ENCODE assay signal across 8 cellular contexts in genomic region chr14:69711471-69712216, GRCh38. TPM values are rescaled to one million over a fixed set of nuclear protein-coding genes. Genes with fewer than 3 reads are reported as not detected.
DNase-seq lines count a peak whose midpoint lies in the region; FAIRE-seq and TF ChIP-seq lines count a peak whose summit lies in the region.

No MANE protein-coding gene starts in this region.

- TF ChIP-seq POLR2A in H1 (IDR thresholded peaks at IDR 0.05; ENCODE audit: control extremely low read depth in 1 of 2, low read depth in 2 of 2, low read length in 2 of 2): no peak

- H3K27me3 Mint-ChIP-seq in CD14-positive monocyte (ENCODE audit: low read depth in 3 of 3) (peaks cover 0 to 2% (median 2%) of the 10 kb centered on the region in 3 donors), HFFc6 (ENCODE audit: insufficient read depth) (peaks cover 5% of the 10 kb centered on the region)

- peak overlapping the region; percentile 95 for H2BK20ac ChIP-seq in H1 (ENCODE audit: low read length)

- peak overlapping the region; percentile 88; the same call in 1 of the 2 replicates for H2BK15ac ChIP-seq in H1 (ENCODE audit: low read length)

- H3K56ac ChIP-seq in H1 (replicated peaks; ENCODE audit: insufficient read length, low read depth, low read length): no peak overlapping the region

- CTCF ChIA-PET in H1 (lab: Charles Lee; ENCODE audit: partially characterized antibody): interaction anchor here (0.7 to 4.9 kb wide), 13 partner anchors 10 to 237 kb away, joined by 3 to 39 read pairs (median 4); partner anchors contain the start of gene SUSD6

- no peak overlapping the region for H2AFZ ChIP-seq in H1 (ENCODE audit: low read length)

- H3K4me1 Mint-ChIP-seq in CD14-positive monocyte: peaks cover 79% of the 10 kb centered on the region
- H3K4me1 Mint-ChIP-seq in HFFc6 (ENCODE audit: low read depth): peaks cover 17% of the 10 kb centered on the region

- WGBS in H1 (ENCODE audit: extremely low coverage in 1 of 2, insufficient coverage in 1 of 2, insufficient read length in 1 of 2, insufficient replicate concordance in 2 of 2, low coverage in 1 of 2, low lambda C conversion rate in 2 of 2, missing lambda C conversion rate in 1 of 2), 2 experiments: 87% methylated on average over 7 of the region's 7 CpGs; no CpG with 5 or more reads in 1 of the 2 experiments

- no peak overlapping the region for H3K14ac ChIP-seq in H1 (ENCODE audit: insufficient read length)

- no peaks in the 10 kb centered on the region for H3K23me2 ChIP-seq in H1 (ENCODE audit: low read depth, low read length)

- no peaks in the 10 kb centered on the region for H4K20me1 ChIP-seq in H1 (replicated peaks in 1 of 2; ENCODE audit: control insufficient read depth in 1 of 2, insufficient read depth in 2 of 2, low read length in 2 of 2)

- H3K4me1 ChIP-seq in H1 (replicated peaks in 1 of 4; ENCODE audit: control insufficient read depth in 3 of 4, insufficient read depth in 4 of 4, low read length in 3 of 4): peaks cover 16 to 36% (median 28%) of the 10 kb centered on the region in 4 experiments

- peak overlapping the region; percentile 99 for H2BK5ac ChIP-seq in H1 (ENCODE audit: low read depth, low read length)

- H4K5ac ChIP-seq in H1 (ENCODE audit: insufficient read length, low read depth, low read length): peak overlapping the region; percentile 0

- peak overlapping the region; percentile 99; the same call in 1 of the 2 replicates for H2BK12ac ChIP-seq in H1 (ENCODE audit: low read depth, low read length)

- H2AK5ac ChIP-seq in H1 (ENCODE audit: low read depth, low read length): peak overlapping the region; percentile 84

- H3K4me2 ChIP-seq in H1 (ENCODE audit: insufficient read depth in 1 of 2, low read depth in 2 of 2, low read length in 2 of 2): no peak overlapping the region; a peak in 1 of 4 replicates

- FAIRE-seq in H1 (lab: Jason Lieb, UNC) (no peak), GM19239 (lab: Jason Lieb, UNC) (no peak)

- no peak for TF ChIP-seq CTCF in CD14-positive monocyte (IDR thresholded peaks at IDR 0.05)
- TF ChIP-seq CTCF in H1 (IDR thresholded peaks at IDR 0.05; ENCODE audit: control extremely low read depth in 1 of 3, insufficient read depth in 1 of 3, low read depth in 1 of 3, low read length in 3 of 3): no peak
- TF ChIP-seq CTCF in HFFc6 (IDR thresholded peaks at IDR 0.05): no peak

- intact Hi-C loops in CD14-positive monocyte (cut with micrococcal nuclease): loop anchor here in 1 of 2 donors (5.0 kb wide), 1 partner anchor 59 kb away; no protein-coding TSS in a partner anchor

- no peak for TF ChIP-seq RAD21 in H1 (IDR thresholded peaks at IDR 0.05 in 1 of 2, conservative IDR thresholded peaks at IDR 0.05 in 1 of 2; ENCODE audit: low read depth in 2 of 2, low read length in 2 of 2)

- peak overlapping the region; percentile 88 for H2BK120ac ChIP-seq in H1 (replicated peaks; ENCODE audit: low read depth, low read length)

- POLR2A ChIA-PET in H1 (lab: Charles Lee; ENCODE audit: partially characterized antibody): interaction anchor here (1.1 kb wide), 1 partner anchor 10 kb away, joined by 3 read pairs; no protein-coding TSS in a partner anchor

- H3K9me3 ChIP-seq in H1 (ENCODE audit: insufficient read depth in 2 of 2, low read depth in 1 of 2, low read length in 1 of 2): no peaks in the 10 kb centered on the region

- H3K4me3 ChIP-seq in H1 (ENCODE audit: extremely low read depth in 1 of 4, insufficient read depth in 2 of 4, low read depth in 3 of 4, low read length in 4 of 4): no peak overlapping the region

- peaks cover 70 to 84% of the 10 kb centered on the region in 2 donors for H3K36me3 Mint-ChIP-seq in CD14-positive monocyte
- no peaks in the 10 kb centered on the region for H3K36me3 Mint-ChIP-seq in HFFc6 (ENCODE audit: low read depth)

- H4K8ac ChIP-seq in H1 (ENCODE audit: extremely low read depth, insufficient read depth, low read length): no peak overlapping the region

- H3K18ac ChIP-seq in H1 (ENCODE audit: extremely low read depth, low read length): peak overlapping the region; percentile 96

- no peaks in the 10 kb centered on the region for H3K36me3 ChIP-seq in H1 (ENCODE audit: control insufficient read depth in 2 of 4, insufficient read depth in 4 of 4, low read length in 3 of 4)

- peak overlapping the region; percentile 75 to 93 (median 88) for H3K27ac Mint-ChIP-seq in CD14-positive monocyte
- no peak overlapping the region for H3K27ac Mint-ChIP-seq in HFFc6

- no peaks in the 10 kb centered on the region for H3K27me3 ChIP-seq in H1 (replicated peaks in 1 of 4; ENCODE audit: control insufficient read depth in 3 of 4, extremely low read depth in 1 of 4, insufficient read depth in 3 of 4, low read length in 3 of 4)

- H4K91ac ChIP-seq in H1 (replicated peaks; ENCODE audit: insufficient read length, low read length): peak overlapping the region; percentile 69

- H3K9ac ChIP-seq in H1 (replicated peaks in 1 of 4; ENCODE audit: extremely low read depth in 1 of 4, low read depth in 3 of 4, low read length in 3 of 4): no peak overlapping the region

- H3K79me2 ChIP-seq in H1 (ENCODE audit: control insufficient read depth in 1 of 2, insufficient read depth in 2 of 2, low read length in 2 of 2): no peaks in the 10 kb centered on the region

- peak overlapping the region; percentile 55 for H3K4ac ChIP-seq in H1 (replicated peaks; ENCODE audit: insufficient read length, low read depth, low read length)

- no peaks in the 10 kb centered on the region for H3K9me3 Mint-ChIP-seq in CD14-positive monocyte
- H3K9me3 Mint-ChIP-seq in HFFc6: no peaks in the 10 kb centered on the region

- H3K4me3 Mint-ChIP-seq in CD14-positive monocyte (peak overlapping the region; percentile 59 to 60), HFFc6 (no peak overlapping the region)

- DNase-seq in CD14-positive monocyte (ENCODE audit: low spot score) (no peak), NCI-H2196 treated with DMSO at 0.1 percent for 48 hours (lab: John Stamatoyannopoulos, UW; ENCODE audit: unreplicated experiment) (peak; percentile 52), H1 (ENCODE audit: low read depth in 1 of 2, low spot score in 2 of 2) (no peak), nucleus accumbens (lab: John Stamatoyannopoulos, UW) (peak in 36 of 56 donors; percentile 15 to 69 (median 40)), GM19239 (ENCODE audit: insufficient read length, low spot score) (no peak), occipital lobe (lab: John Stamatoyannopoulos, UW) (no peak), NCI-H345 treated with DMSO at 0.1 percent for 48 hours (lab: John Stamatoyannopoulos, UW; ENCODE audit: unreplicated experiment) (no peak), HFFc6 (no peak)

- H3K23ac ChIP-seq in H1 (ENCODE audit: insufficient read length): no peak overlapping the region

- peak overlapping the region; percentile 96; the same call in 1 of the 2 replicates for H3K27ac ChIP-seq in H1 (ENCODE audit: low read depth, low read length)

- no peak for TF ChIP-seq EP300 in H1 (IDR thresholded peaks at IDR 0.05; ENCODE audit: borderline replicate concordance in 1 of 2, low read depth in 2 of 2, low read length in 2 of 2)

- no peaks in the 10 kb centered on the region for H3K79me1 ChIP-seq in H1 (ENCODE audit: low read depth, low read length)

TF ChIP-seq in H1, 55 proteins besides CTCF, POLR2A, EP300 and RAD21 (continues in another document):
- TF ChIP-seq BCL11A (IDR thresholded peaks at IDR 0.05; ENCODE audit: low read depth in 2 of 2, low read length in 2 of 2): no peak
- no peak for TF ChIP-seq EZH2 (IDR thresholded peaks at IDR 0.05; ENCODE audit: low read depth, low read length, severe bottlenecking)
- TF ChIP-seq JUN (IDR thresholded peaks at IDR 0.05; ENCODE audit: low read depth, low read length): no peak
- no peak for TF ChIP-seq USF2 (IDR thresholded peaks at IDR 0.05; ENCODE audit: low read length)
- no peak for TF ChIP-seq SIX5 (IDR thresholded peaks at IDR 0.05; ENCODE audit: low read depth, low read length)
- no peak for TF ChIP-seq CREB1 (IDR thresholded peaks at IDR 0.05)
- TF ChIP-seq CHD2 (IDR thresholded peaks at IDR 0.05; ENCODE audit: low read length): no peak

RNA-seq across cellular contexts. Expression of gene SRSF5, which starts 55.3 kb away (rescaled TPM):
- polyA plus RNA-seq in CD14-positive monocyte (100 to 1,000 TPM; 410 to 502 TPM), H1 (2011; rRNA removed) (101 and 114 TPM in 2 replicates)
- total RNA-seq in H1 (2021; fragmentation: NEBNext Ultra II Directional; extraction: Animal tissue kit (Norgen Biotek cat#: 25700)): 226 and 238 TPM in 2 replicates
- 369 TPM for polyA plus RNA-seq in H1 (2011; cell fraction: cytosol; rRNA removed)
- polyA plus RNA-seq in H1 (2011; cell fraction: nucleus; rRNA removed): 200 TPM
- polyA plus RNA-seq in H1 (2012, experiment 1 of 2): 380 to 494 TPM (median 401 TPM) in 4 replicates
- 62.0 TPM for polyA plus RNA-seq in H1 (2012, experiment 2 of 2)
- 219 TPM for polyA plus RNA-seq in H1 (2013, experiment 1 of 2)
- 196 TPM for polyA plus RNA-seq in H1 (2013, experiment 2 of 2)
- 82.9 and 96.4 TPM in 2 replicates for polyA minus RNA-seq in H1 (2011; rRNA and poly(A)+ RNA removed)
- polyA minus RNA-seq in H1 (2011; cell fraction: cytosol; rRNA and poly(A)+ RNA removed): 118 TPM
- 225 TPM for polyA minus RNA-seq in H1 (2011; cell fraction: nucleus; rRNA and poly(A)+ RNA removed)
- total RNA-seq in occipital lobe: 118 TPM
- 100 to 1,000 TPM; 162 to 221 (median 185) TPM for total RNA-seq in HFFc6 (2021; fragmentation: NEBNext Ultra II Directional; extraction: Animal tissue kit (Norgen Biotek cat#: 25700))

Comparison
In these comparisons a context has a peak if more than half of its experiments do, and no peak if none do; other contexts are left out.
1. DNase-seq: peak in NCI-H2196 treated with DMSO at 0.1 percent for 48 hours (single experiment) and nucleus accumbens (36 of 56); none in CD14-positive monocyte (single experiment), H1 (0 of 2), GM19239 (single experiment), occipital lobe (single experiment), NCI-H345 treated with DMSO at 0.1 percent for 48 hours (single experiment) and HFFc6 (single experiment).